In the genomic region with DNA sequence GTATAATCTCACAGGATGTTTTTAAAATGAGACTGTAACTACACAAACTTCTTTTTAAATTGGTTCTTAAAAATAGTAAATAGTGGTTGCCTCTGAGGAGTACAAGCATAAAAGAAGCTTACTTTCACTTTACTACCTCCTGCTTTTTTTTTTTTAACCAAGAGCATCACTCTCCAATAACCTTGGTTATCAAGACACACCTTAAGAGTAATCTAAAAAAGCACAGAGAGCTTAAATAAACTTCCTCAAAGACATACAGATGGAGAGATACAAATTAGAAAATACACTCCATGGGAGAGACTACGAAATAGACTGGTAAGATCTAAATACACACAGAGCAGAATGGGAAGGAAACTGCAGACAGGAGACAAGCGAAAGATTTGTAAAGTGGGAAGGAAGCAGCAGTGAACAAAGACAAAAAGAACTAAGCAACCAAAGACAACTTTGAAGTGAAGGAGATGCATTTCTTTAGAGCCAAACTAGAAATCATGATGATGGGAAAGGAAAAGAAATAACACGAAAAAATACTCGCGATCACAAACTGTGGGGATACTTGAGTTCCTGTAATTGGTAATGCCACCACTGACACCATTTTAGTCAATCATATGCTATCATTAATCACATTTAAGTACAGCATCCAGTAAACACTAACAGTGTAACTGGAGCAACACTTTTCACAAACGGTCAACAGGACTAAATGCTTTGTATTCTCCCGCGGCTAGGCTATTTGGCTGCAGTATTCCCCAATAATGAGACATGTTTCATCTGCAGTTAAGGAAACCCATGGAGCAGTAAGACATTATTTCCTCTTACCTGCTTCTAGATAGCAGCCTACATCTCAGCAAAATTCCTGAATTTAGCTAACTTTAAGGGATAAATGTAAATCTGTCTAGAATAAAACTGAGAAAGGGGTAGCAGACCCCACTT, we compare ENCODE assay signal across 8 cellular contexts. TPM values are rescaled to one million over a fixed set of nuclear protein-coding genes. Genes with fewer than 3 reads are reported as not detected.
DNase-seq lines count a peak whose midpoint lies in the region; ATAC-seq and TF ChIP-seq lines count a peak whose summit lies in the region.

No MANE protein-coding gene starts in this region.

- no peak for TF ChIP-seq EP300 in ovary (IDR thresholded peaks at IDR 0.05)

- no peaks in the 10 kb centered on the region for H3K27me3 ChIP-seq in Peyer's patch
- H3K27me3 ChIP-seq in ovary, result no peaks in the 10 kb centered on the region

- peak overlapping the region; percentile 94 for H3K27ac Mint-ChIP-seq in activated CD8-positive, alpha-beta memory T cell treated with anti-CD3 and anti-CD28 coated beads, Interleukin-2, amount 10 ng/mL, durations not matched to agents 7 days and 5 days

- peaks cover 22% of the 10 kb centered on the region for H3K36me3 Mint-ChIP-seq in activated CD8-positive, alpha-beta memory T cell treated with anti-CD3 and anti-CD28 coated beads, Interleukin-2, amount 10 ng/mL, durations not matched to agents 7 days and 5 days

- WGBS in ovary, 3 donors, result 5 to 11% (median 8%) methylated on average over 8 of the region's 8 CpGs

- intact Hi-C loops in ovary (cut with DNase I), result no loop called here

- H3K9me3 ChIP-seq in Peyer's patch, result no peaks in the 10 kb centered on the region
- H3K9me3 ChIP-seq in ovary, result no peaks in the 10 kb centered on the region

- TF ChIP-seq POLR2A in Peyer's patch (IDR thresholded peaks at IDR 0.05), result no peak
- no peak for TF ChIP-seq POLR2A in erythroblast (IDR thresholded peaks at IDR 0.05; ENCODE audit: low read length)
- TF ChIP-seq POLR2A in ovary (IDR thresholded peaks at IDR 0.05), result no peak

- H3K27ac ChIP-seq in Peyer's patch (peak overlapping the region; percentile 7 to 56 (median 40)), ovary (no peak overlapping the region), caudate nucleus (ENCODE audit: low read depth, low read length) (no peak overlapping the region)

- H3K4me1 ChIP-seq in Peyer's patch (peaks cover 0 to 22% (median 9%) of the 10 kb centered on the region in 4 donors), ovary (ENCODE audit: insufficient read depth) (peaks cover 9% of the 10 kb centered on the region)

- CTCF ChIA-PET in activated CD8-positive, alpha-beta memory T cell treated with anti-CD3 and anti-CD28 coated beads, Interleukin-2, amount 10 ng/mL, durations not matched to agents 7 days and 5 days (lab: Charles Lee), result interaction anchor here (0.6 to 1.8 kb wide), 4 partner anchors 9 to 622 kb away, joined by 3 to 8 read pairs (median 4); a partner anchor contains a TSS

- peak; percentile 57 for ATAC-seq in activated CD8-positive, alpha-beta memory T cell treated with anti-CD3 and anti-CD28 coated beads, Interleukin-2, amount 10 ng/mL, durations not matched to agents 7 days and 5 days

- H3K27me3 Mint-ChIP-seq in activated CD8-positive, alpha-beta memory T cell treated with anti-CD3 and anti-CD28 coated beads, Interleukin-2, amount 10 ng/mL, durations not matched to agents 7 days and 5 days, result no peaks in the 10 kb centered on the region

- peaks cover 2% of the 10 kb centered on the region for H3K9me3 Mint-ChIP-seq in activated CD8-positive, alpha-beta memory T cell treated with anti-CD3 and anti-CD28 coated beads, Interleukin-2, amount 10 ng/mL, durations not matched to agents 7 days and 5 days (ENCODE audit: low read depth)

- peaks cover 69% of the 10 kb centered on the region for H3K4me1 Mint-ChIP-seq in activated CD8-positive, alpha-beta memory T cell treated with anti-CD3 and anti-CD28 coated beads, Interleukin-2, amount 10 ng/mL, durations not matched to agents 7 days and 5 days

- H3K36me3 ChIP-seq in Peyer's patch (no peaks in the 10 kb centered on the region), ovary (no peaks in the 10 kb centered on the region)

- TF ChIP-seq CTCF in Peyer's patch (IDR thresholded peaks at IDR 0.05), result no peak
- no peak for TF ChIP-seq CTCF in ovary (IDR thresholded peaks at IDR 0.05)

- peak overlapping the region; percentile 92 for H3K4me3 Mint-ChIP-seq in activated CD8-positive, alpha-beta memory T cell treated with anti-CD3 and anti-CD28 coated beads, Interleukin-2, amount 10 ng/mL, durations not matched to agents 7 days and 5 days

- no peak for DNase-seq in activated CD8-positive, alpha-beta memory T cell treated with anti-CD3 and anti-CD28 coated beads, Interleukin-2, amount 10 ng/mL, durations not matched to agents 7 days and 5 days
- DNase-seq in activated CD8-positive, alpha-beta memory T cell treated with anti-CD3 and anti-CD28 coated beads, Interleukin-2, amount 50 U/mL, for 4 hours, result no peak
- DNase-seq in Peyer's patch, result no peak
- DNase-seq in erythroblast (lab: John Stamatoyannopoulos, UW), result peak; percentile 57 to 68
- DNase-seq in ovary, result no peak
- no peak for DNase-seq in caudate nucleus (lab: John Stamatoyannopoulos, UW)
- DNase-seq in effector CD8-positive, alpha-beta T cell (lab: John Stamatoyannopoulos, UW), result no peak
- no peak for DNase-seq in germinal center (ENCODE audit: low spot score)

- H3K4me3 ChIP-seq in Peyer's patch (peak overlapping the region in 2 of 4 donors; percentile 25 to 35), ovary (peak overlapping the region; percentile 18)

RNA-seq across cellular contexts. Expression of a gene that starts 8.2 kb away (rescaled TPM):
- total RNA-seq in activated CD8-positive, alpha-beta memory T cell treated with anti-CD3 and anti-CD28 coated beads, Interleukin-2, amount 10 ng/mL, durations not matched to agents 7 days and 5 days, result 100 to 1,000 TPM in 1 of 2 experiments, 10 to 100 TPM in 1; 78.5 to 120 TPM
- 100 to 1,000 TPM in 1 of 4 donors, 10 to 100 TPM in 3; 39.9 to 109 (median 53.7) TPM for total RNA-seq in Peyer's patch
- total RNA-seq in ovary, result 10 to 100 TPM; 45.0 to 86.0 (median 59.0) TPM
- polyA plus RNA-seq in ovary, result 10 to 100 TPM; 40.7 to 66.8 TPM

Comparison
In these comparisons a context has a peak if more than half of its experiments do, and no peak if none do; other contexts are left out.
1. DNase-seq: peak in erythroblast (2 of 2); none in activated CD8-positive, alpha-beta memory T cell treated with anti-CD3 and anti-CD28 coated beads, Interleukin-2, amount 10 ng/mL, durations not matched to agents 7 days and 5 days (single experiment), activated CD8-positive, alpha-beta memory T cell treated with anti-CD3 and anti-CD28 coated beads, Interleukin-2, amount 50 U/mL, for 4 hours (single experiment), Peyer's patch (0 of 3), ovary (0 of 5), caudate nucleus (0 of 61), effector CD8-positive, alpha-beta T cell (single experiment) and germinal center (single experiment).
2. H3K27ac ChIP-seq: peak in Peyer's patch (4 of 4); none in ovary (0 of 2) and caudate nucleus (single experiment).